Comparison of ENCODE assay signal across 20 cellular contexts in the genomic region with DNA sequence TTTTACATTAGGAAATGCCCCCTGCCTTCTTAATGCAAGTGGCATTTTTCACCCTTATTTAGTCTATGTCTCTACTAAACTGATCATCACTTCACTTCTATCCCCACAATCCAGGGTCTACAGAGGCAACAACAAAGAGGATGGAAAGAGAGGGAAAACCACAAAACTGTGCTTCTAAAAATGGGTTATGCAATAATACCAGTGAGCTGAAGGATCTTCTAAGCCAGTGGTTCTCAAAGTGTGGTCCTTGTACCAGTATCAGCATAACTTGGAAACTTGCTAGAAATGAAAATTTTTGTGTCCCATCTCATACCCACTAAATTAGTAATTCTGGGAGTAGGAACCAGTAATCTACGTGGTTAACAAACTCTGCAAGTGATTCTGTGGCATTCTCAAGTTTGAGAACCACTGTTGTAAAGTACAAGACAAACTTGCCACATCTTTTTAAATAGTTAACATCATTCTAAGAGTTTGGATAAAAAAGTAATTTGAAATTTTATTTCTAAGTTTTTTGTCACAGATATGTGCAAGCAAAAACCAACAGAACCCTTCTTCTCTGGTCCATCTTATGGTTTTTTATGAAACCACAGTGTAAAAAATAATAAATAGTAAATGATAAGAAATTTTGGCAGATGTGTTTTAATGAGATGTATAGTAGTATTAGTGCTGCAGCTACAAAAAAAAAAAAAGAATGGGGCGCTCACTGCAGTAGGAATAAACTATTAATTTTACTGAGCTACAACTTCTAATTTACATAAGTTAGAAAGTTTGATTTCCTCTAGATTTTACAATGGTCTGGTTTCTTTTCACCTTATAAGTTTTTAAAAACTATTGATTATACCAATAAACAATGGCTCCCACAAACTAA. TPM values are rescaled to one million over a fixed set of nuclear protein-coding genes. Genes with fewer than 3 reads are reported as not detected.
DNase-seq lines count a peak whose midpoint lies in the region; ATAC-seq and TF ChIP-seq lines count a peak whose summit lies in the region.
"Had no signal": no experiment of that assay in that cellular context is flagged by ENCODE, and none has a peak within 500 bp of the region (broad histone marks: within the 10 kb centered on the region; RNA-seq: fewer than 3 reads in every experiment).

No MANE protein-coding gene starts in this region.

- H2AK5ac ChIP-seq in mesendoderm (ENCODE audit: low read length), result no peak overlapping the region

- no peaks in the 10 kb centered on the region for H3K36me3 ChIP-seq in mesendoderm (ENCODE audit: control insufficient read depth, insufficient read depth, low read length)

- peaks cover 2% of the 10 kb centered on the region for H3K79me2 ChIP-seq in mesendoderm (ENCODE audit: control insufficient read depth, insufficient read depth, low read length)

- peaks cover 4% of the 10 kb centered on the region for H3K4me1 ChIP-seq in mesendoderm (ENCODE audit: control insufficient read depth, low read depth, low read length)
- H3K4me1 ChIP-seq: suprapubic skin had no signal

- no peaks in the 10 kb centered on the region for H3K27me3 Mint-ChIP-seq in activated CD8-positive, alpha-beta T cell treated with anti-CD3 and anti-CD28 coated beads, Interleukin-2, amount 10 ng/mL, durations not matched to agents 7 days and 5 days (ENCODE audit: low read depth)
- H3K27me3 Mint-ChIP-seq in activated CD8-positive, alpha-beta T cell treated with anti-CD3 and anti-CD28 coated beads for 36 hours, result no peaks in the 10 kb centered on the region
- H3K27me3 Mint-ChIP-seq in activated T-helper 1 cell treated with anti-CD3 and anti-CD28 coated beads, Interleukin-12 subunit alpha, Interleukin-12 subunit beta, Interleukin-2, Interleukin-4 antibody, amounts not matched to agents 30 ng/mL and 10 ng/mL and 1 ng/mL, durations not matched to agents 14 hours and 24 hours and 36 hours (ENCODE audit: insufficient read depth), result no peaks in the 10 kb centered on the region
- no peaks in the 10 kb centered on the region for H3K27me3 Mint-ChIP-seq in activated CD4-positive, alpha-beta memory T cell treated with anti-CD3 and anti-CD28 coated beads, Interleukin-2, amount 10 ng/mL, durations not matched to agents 7 days and 5 days
- no peaks in the 10 kb centered on the region for H3K27me3 Mint-ChIP-seq in naive thymus-derived CD8-positive, alpha-beta T cell
- H3K27me3 Mint-ChIP-seq: activated CD4-positive, alpha-beta T cell treated with anti-CD3 and anti-CD28 coated beads, Interleukin-2, amount 10 ng/mL, durations not matched to agents 7 days and 5 days; naive thymus-derived CD4-positive, alpha-beta T cell had no signal

- H3K4ac ChIP-seq in mesendoderm (ENCODE audit: low read depth, low read length), result no peak overlapping the region

- no peak for DNase-seq in activated CD8-positive, alpha-beta T cell treated with anti-CD3 and anti-CD28 coated beads, Interleukin-2, amount 10 ng/mL, durations not matched to agents 7 days and 5 days
- no peak for DNase-seq in activated CD8-positive, alpha-beta T cell treated with anti-CD3 and anti-CD28 coated beads for 36 hours
- DNase-seq in KBM-7 (peak; percentile 26), mesendoderm (no peak)
- DNase-seq in activated T-helper 1 cell treated with anti-CD3 and anti-CD28 coated beads, Interleukin-12 subunit alpha, Interleukin-12 subunit beta, Interleukin-2, Interleukin-4 antibody, amounts not matched to agents 30 ng/mL and 10 ng/mL and 1 ng/mL, durations not matched to agents 14 hours and 24 hours and 36 hours (ENCODE audit: low spot score), result no peak
- no peak for DNase-seq in activated CD4-positive, alpha-beta memory T cell treated with anti-CD3 and anti-CD28 coated beads, Interleukin-2, amount 10 ng/mL, durations not matched to agents 7 days and 5 days
- no peak for DNase-seq in naive thymus-derived CD8-positive, alpha-beta T cell
- DNase-seq: activated CD4-positive, alpha-beta T cell treated with anti-CD3 and anti-CD28 coated beads, Interleukin-2, amount 10 ng/mL, durations not matched to agents 7 days and 5 days; activated CD8-positive, alpha-beta memory T cell treated with anti-CD3 and anti-CD28 coated beads, Interleukin-2, amount 50 U/mL, for 48 hours; activated naive CD4-positive, alpha-beta T cell treated with Interleukin-2 at 50 U/mL for 16 hours; aorta; DMS 273 treated with DMSO at 0.1 percent for 48 hours; effector CD4-positive, alpha-beta T cell; erythroblast; kidney glomerular epithelial cell; naive thymus-derived CD4-positive, alpha-beta T cell; NCI-H69 had no signal

- H3K4me3 Mint-ChIP-seq in activated CD8-positive, alpha-beta T cell treated with anti-CD3 and anti-CD28 coated beads, Interleukin-2, amount 10 ng/mL, durations not matched to agents 7 days and 5 days, result no peak overlapping the region
- H3K4me3 Mint-ChIP-seq in activated CD8-positive, alpha-beta T cell treated with anti-CD3 and anti-CD28 coated beads for 36 hours, result no peak overlapping the region
- H3K4me3 Mint-ChIP-seq in activated T-helper 1 cell treated with anti-CD3 and anti-CD28 coated beads, Interleukin-12 subunit alpha, Interleukin-12 subunit beta, Interleukin-2, Interleukin-4 antibody, amounts not matched to agents 30 ng/mL and 10 ng/mL and 1 ng/mL, durations not matched to agents 14 hours and 24 hours and 36 hours, result no peak overlapping the region
- H3K4me3 Mint-ChIP-seq in activated CD4-positive, alpha-beta memory T cell treated with anti-CD3 and anti-CD28 coated beads, Interleukin-2, amount 10 ng/mL, durations not matched to agents 7 days and 5 days, result no peak overlapping the region
- H3K4me3 Mint-ChIP-seq in naive thymus-derived CD8-positive, alpha-beta T cell, result no peak overlapping the region
- H3K4me3 Mint-ChIP-seq: activated CD4-positive, alpha-beta T cell treated with anti-CD3 and anti-CD28 coated beads, Interleukin-2, amount 10 ng/mL, durations not matched to agents 7 days and 5 days had no signal

- no peak overlapping the region for H3K18ac ChIP-seq in mesendoderm (ENCODE audit: low read length)

- H3K9ac ChIP-seq in mesendoderm (ENCODE audit: low read length), result no peak overlapping the region

- POLR2A ChIA-PET in activated CD8-positive, alpha-beta T cell treated with anti-CD3 and anti-CD28 coated beads, Interleukin-2, amount 10 ng/mL, durations not matched to agents 7 days and 5 days (lab: Charles Lee), result interaction anchor here (1.0 kb wide), 1 partner anchor 17 kb away, joined by 4 read pairs; the partner anchor contains the start of gene CDC27
- POLR2A ChIA-PET in activated CD8-positive, alpha-beta T cell treated with anti-CD3 and anti-CD28 coated beads for 36 hours (lab: Charles Lee), result no interaction called here
- POLR2A ChIA-PET in activated CD4-positive, alpha-beta memory T cell treated with anti-CD3 and anti-CD28 coated beads, Interleukin-2, amount 10 ng/mL, durations not matched to agents 7 days and 5 days (lab: Charles Lee), result interaction anchor here (1.4 kb wide), 1 partner anchor 32 kb away, joined by 3 read pairs; no protein-coding TSS in a partner anchor
- POLR2A ChIA-PET in naive thymus-derived CD8-positive, alpha-beta T cell (lab: Charles Lee), result no interaction called here

- H3K9me3 Mint-ChIP-seq in activated CD8-positive, alpha-beta T cell treated with anti-CD3 and anti-CD28 coated beads, Interleukin-2, amount 10 ng/mL, durations not matched to agents 7 days and 5 days (ENCODE audit: insufficient read depth), result no peaks in the 10 kb centered on the region
- no peaks in the 10 kb centered on the region for H3K9me3 Mint-ChIP-seq in activated CD8-positive, alpha-beta T cell treated with anti-CD3 and anti-CD28 coated beads for 36 hours
- H3K9me3 Mint-ChIP-seq in activated T-helper 1 cell treated with anti-CD3 and anti-CD28 coated beads, Interleukin-12 subunit alpha, Interleukin-12 subunit beta, Interleukin-2, Interleukin-4 antibody, amounts not matched to agents 30 ng/mL and 10 ng/mL and 1 ng/mL, durations not matched to agents 14 hours and 24 hours and 36 hours, result no peaks in the 10 kb centered on the region
- H3K9me3 Mint-ChIP-seq in activated CD4-positive, alpha-beta memory T cell treated with anti-CD3 and anti-CD28 coated beads, Interleukin-2, amount 10 ng/mL, durations not matched to agents 7 days and 5 days, result no peaks in the 10 kb centered on the region
- no peaks in the 10 kb centered on the region for H3K9me3 Mint-ChIP-seq in naive thymus-derived CD8-positive, alpha-beta T cell
- H3K9me3 Mint-ChIP-seq: activated CD4-positive, alpha-beta T cell treated with anti-CD3 and anti-CD28 coated beads, Interleukin-2, amount 10 ng/mL, durations not matched to agents 7 days and 5 days; naive thymus-derived CD4-positive, alpha-beta T cell had no signal

- in situ Hi-C loops in KBM-7 (cut with MboI; ENCODE audit: low pct_unique_long_range_greater_than_20kb, low sequenced_read_pairs), result no loop called here

- H3K4me1 Mint-ChIP-seq in activated CD8-positive, alpha-beta T cell treated with anti-CD3 and anti-CD28 coated beads, Interleukin-2, amount 10 ng/mL, durations not matched to agents 7 days and 5 days (ENCODE audit: low read depth), result peaks cover 36% of the 10 kb centered on the region
- H3K4me1 Mint-ChIP-seq in activated CD8-positive, alpha-beta T cell treated with anti-CD3 and anti-CD28 coated beads for 36 hours (ENCODE audit: low read depth), result peaks cover 28% of the 10 kb centered on the region
- H3K4me1 Mint-ChIP-seq in activated T-helper 1 cell treated with anti-CD3 and anti-CD28 coated beads, Interleukin-12 subunit alpha, Interleukin-12 subunit beta, Interleukin-2, Interleukin-4 antibody, amounts not matched to agents 30 ng/mL and 10 ng/mL and 1 ng/mL, durations not matched to agents 14 hours and 24 hours and 36 hours (ENCODE audit: low read depth), result peaks cover 31% of the 10 kb centered on the region
- H3K4me1 Mint-ChIP-seq in activated CD4-positive, alpha-beta memory T cell treated with anti-CD3 and anti-CD28 coated beads, Interleukin-2, amount 10 ng/mL, durations not matched to agents 7 days and 5 days, result peaks cover 35% of the 10 kb centered on the region
- peaks cover 8 to 54% (median 35%) of the 10 kb centered on the region in 4 donors for H3K4me1 Mint-ChIP-seq in naive thymus-derived CD8-positive, alpha-beta T cell

- H2BK5ac ChIP-seq in mesendoderm (ENCODE audit: low read length), result no peak overlapping the region

- H3K23ac ChIP-seq in mesendoderm (ENCODE audit: low read length), result no peak overlapping the region

- H3K27ac ChIP-seq in mesendoderm (ENCODE audit: low read depth, low read length), result no peak overlapping the region
- H3K27ac ChIP-seq: suprapubic skin had no signal

- H3K4me3 ChIP-seq in mesendoderm (ENCODE audit: low read length), result no peak overlapping the region
- H3K4me3 ChIP-seq: suprapubic skin had no signal

- H3K36me3 Mint-ChIP-seq in activated CD8-positive, alpha-beta T cell treated with anti-CD3 and anti-CD28 coated beads, Interleukin-2, amount 10 ng/mL, durations not matched to agents 7 days and 5 days (ENCODE audit: low read depth), result peaks cover 55% of the 10 kb centered on the region
- peaks cover 19% of the 10 kb centered on the region for H3K36me3 Mint-ChIP-seq in activated CD8-positive, alpha-beta T cell treated with anti-CD3 and anti-CD28 coated beads for 36 hours (ENCODE audit: low read depth)
- H3K36me3 Mint-ChIP-seq in activated T-helper 1 cell treated with anti-CD3 and anti-CD28 coated beads, Interleukin-12 subunit alpha, Interleukin-12 subunit beta, Interleukin-2, Interleukin-4 antibody, amounts not matched to agents 30 ng/mL and 10 ng/mL and 1 ng/mL, durations not matched to agents 14 hours and 24 hours and 36 hours (ENCODE audit: low read depth), result peaks cover 28% of the 10 kb centered on the region
- peaks cover 67% of the 10 kb centered on the region for H3K36me3 Mint-ChIP-seq in activated CD4-positive, alpha-beta memory T cell treated with anti-CD3 and anti-CD28 coated beads, Interleukin-2, amount 10 ng/mL, durations not matched to agents 7 days and 5 days (ENCODE audit: low read depth)
- H3K36me3 Mint-ChIP-seq in naive thymus-derived CD8-positive, alpha-beta T cell, result peaks cover 4 to 75% (median 14%) of the 10 kb centered on the region in 3 donors

- no CpG with 5 or more reads among the region's 2 CpGs for WGBS in mesendoderm (ENCODE audit: extremely low coverage, insufficient coverage, low lambda C conversion rate)

- peak overlapping the region; percentile 18 for H3K56ac ChIP-seq in mesendoderm (ENCODE audit: low read length)

- no peak overlapping the region for H4K5ac ChIP-seq in mesendoderm (ENCODE audit: low read length)

- TF ChIP-seq CTCF in activated CD8-positive, alpha-beta T cell treated with anti-CD3 and anti-CD28 coated beads for 36 hours (IDR thresholded peaks at IDR 0.05), result no peak

- no peak overlapping the region for H2BK120ac ChIP-seq in mesendoderm (ENCODE audit: low read depth, low read length)

- no peak overlapping the region for H4K8ac ChIP-seq in mesendoderm (ENCODE audit: low read depth, low read length)

- CTCF ChIA-PET in activated CD8-positive, alpha-beta T cell treated with anti-CD3 and anti-CD28 coated beads, Interleukin-2, amount 10 ng/mL, durations not matched to agents 7 days and 5 days (lab: Charles Lee), result interaction anchor here (1.0 to 2.3 kb wide), 2 partner anchors 10 to 143 kb away, joined by 3 to 6 read pairs; no protein-coding TSS in a partner anchor
- CTCF ChIA-PET in activated CD8-positive, alpha-beta T cell treated with anti-CD3 and anti-CD28 coated beads for 36 hours (lab: Charles Lee), result interaction anchor here (0.8 to 1.3 kb wide), 2 partner anchors 12 to 142 kb away, joined by 3 read pairs; no protein-coding TSS in a partner anchor
- CTCF ChIA-PET in activated CD4-positive, alpha-beta memory T cell treated with anti-CD3 and anti-CD28 coated beads, Interleukin-2, amount 10 ng/mL, durations not matched to agents 7 days and 5 days (lab: Charles Lee), result no interaction called here

- intact Hi-C loops in activated CD8-positive, alpha-beta T cell treated with anti-CD3 and anti-CD28 coated beads for 36 hours (cut with micrococcal nuclease), result no loop called here
- intact Hi-C loops in activated T-helper 1 cell treated with anti-CD3 and anti-CD28 coated beads, Interleukin-12 subunit alpha, Interleukin-12 subunit beta, Interleukin-2, Interleukin-4 antibody, amounts not matched to agents 30 ng/mL and 10 ng/mL and 1 ng/mL, durations not matched to agents 14 hours and 24 hours and 36 hours (cut with micrococcal nuclease), result no loop called here

- peak overlapping the region; percentile 26 for H3K27ac Mint-ChIP-seq in activated CD8-positive, alpha-beta T cell treated with anti-CD3 and anti-CD28 coated beads, Interleukin-2, amount 10 ng/mL, durations not matched to agents 7 days and 5 days
- H3K27ac Mint-ChIP-seq in activated CD8-positive, alpha-beta T cell treated with anti-CD3 and anti-CD28 coated beads for 36 hours, result no peak overlapping the region
- peak overlapping the region; percentile 19 for H3K27ac Mint-ChIP-seq in activated T-helper 1 cell treated with anti-CD3 and anti-CD28 coated beads, Interleukin-12 subunit alpha, Interleukin-12 subunit beta, Interleukin-2, Interleukin-4 antibody, amounts not matched to agents 30 ng/mL and 10 ng/mL and 1 ng/mL, durations not matched to agents 14 hours and 24 hours and 36 hours
- no peak overlapping the region for H3K27ac Mint-ChIP-seq in activated CD4-positive, alpha-beta memory T cell treated with anti-CD3 and anti-CD28 coated beads, Interleukin-2, amount 10 ng/mL, durations not matched to agents 7 days and 5 days
- H3K27ac Mint-ChIP-seq in naive thymus-derived CD8-positive, alpha-beta T cell, result peak overlapping the region in 2 of 10 donors; percentile 29 to 91
- H3K27ac Mint-ChIP-seq: activated CD4-positive, alpha-beta T cell treated with anti-CD3 and anti-CD28 coated beads, Interleukin-2, amount 10 ng/mL, durations not matched to agents 7 days and 5 days; naive thymus-derived CD4-positive, alpha-beta T cell had no signal

- H3K27me3 ChIP-seq in mesendoderm (ENCODE audit: insufficient read depth, low read length, poor library complexity), result no peaks in the 10 kb centered on the region
- H3K27me3 ChIP-seq: suprapubic skin had no signal

- no peak for ATAC-seq in activated CD8-positive, alpha-beta T cell treated with anti-CD3 and anti-CD28 coated beads, Interleukin-2, amount 10 ng/mL, durations not matched to agents 7 days and 5 days
- no peak for ATAC-seq in activated CD8-positive, alpha-beta T cell treated with anti-CD3 and anti-CD28 coated beads for 36 hours
- ATAC-seq in naive thymus-derived CD8-positive, alpha-beta T cell, result no peak
- ATAC-seq in HG03520 (IDR thresholded peaks at IDR 0.05; ENCODE audit: unreplicated experiment), result no peak
- ATAC-seq: naive thymus-derived CD4-positive, alpha-beta T cell had no signal

- no peak overlapping the region for H3K4me2 ChIP-seq in mesendoderm (ENCODE audit: low read length)

- H3K79me1 ChIP-seq in mesendoderm (ENCODE audit: low read length), result peaks cover 9% of the 10 kb centered on the region

- no peak overlapping the region for H2BK15ac ChIP-seq in mesendoderm (replicated peaks; ENCODE audit: low read depth)

RNA-seq across cellular contexts. Expression of gene CDC27, which starts 16.2 kb away (rescaled TPM):
- total RNA-seq in activated CD8-positive, alpha-beta T cell treated with anti-CD3 and anti-CD28 coated beads, Interleukin-2, amount 10 ng/mL, durations not matched to agents 7 days and 5 days, result 100 to 1,000 TPM; 133 to 138 TPM
- 100 to 1,000 TPM; 103 TPM for total RNA-seq in activated CD8-positive, alpha-beta T cell treated with anti-CD3 and anti-CD28 coated beads for 36 hours
- total RNA-seq in activated T-helper 1 cell treated with anti-CD3 and anti-CD28 coated beads, Interleukin-12 subunit alpha, Interleukin-12 subunit beta, Interleukin-2, Interleukin-4 antibody, amounts not matched to agents 30 ng/mL and 10 ng/mL and 1 ng/mL, durations not matched to agents 14 hours and 24 hours and 36 hours, result 89.7 and 92.0 TPM in 2 replicates
- 48.6 TPM for polyA plus RNA-seq in mesendoderm (2013, experiment 1 of 2)
- 47.5 TPM for polyA plus RNA-seq in mesendoderm (2013, experiment 2 of 2)
- 100 to 1,000 TPM; 138 to 140 TPM for total RNA-seq in activated CD4-positive, alpha-beta memory T cell treated with anti-CD3 and anti-CD28 coated beads, Interleukin-2, amount 10 ng/mL, durations not matched to agents 7 days and 5 days
- total RNA-seq in naive thymus-derived CD8-positive, alpha-beta T cell, result 10 to 100 TPM; 62.2 to 70.7 TPM
- 10 to 100 TPM; 55.8 to 77.0 (median 71.5) TPM for polyA plus RNA-seq in naive thymus-derived CD8-positive, alpha-beta T cell

RNA-seq across cellular contexts. Expression of gene MYL4, which starts 36.2 kb away (rescaled TPM):
- not detected for total RNA-seq in activated CD8-positive, alpha-beta T cell treated with anti-CD3 and anti-CD28 coated beads, Interleukin-2, amount 10 ng/mL, durations not matched to agents 7 days and 5 days
- not detected for total RNA-seq in activated CD8-positive, alpha-beta T cell treated with anti-CD3 and anti-CD28 coated beads for 36 hours
- not detected in 2 replicates for total RNA-seq in activated T-helper 1 cell treated with anti-CD3 and anti-CD28 coated beads, Interleukin-12 subunit alpha, Interleukin-12 subunit beta, Interleukin-2, Interleukin-4 antibody, amounts not matched to agents 30 ng/mL and 10 ng/mL and 1 ng/mL, durations not matched to agents 14 hours and 24 hours and 36 hours
- 1.1 TPM for polyA plus RNA-seq in mesendoderm (2013, experiment 1 of 2)
- 1.1 TPM for polyA plus RNA-seq in mesendoderm (2013, experiment 2 of 2)
- total RNA-seq in activated CD4-positive, alpha-beta memory T cell treated with anti-CD3 and anti-CD28 coated beads, Interleukin-2, amount 10 ng/mL, durations not matched to agents 7 days and 5 days, result not detected
- total RNA-seq in naive thymus-derived CD8-positive, alpha-beta T cell, result not detected
- polyA plus RNA-seq in naive thymus-derived CD8-positive, alpha-beta T cell, result not detected
- total RNA-seq: A172; activated CD4-positive, alpha-beta T cell treated with anti-CD3 and anti-CD28 coated beads, Interleukin-2, amount 10 ng/mL, durations not matched to agents 7 days and 5 days; naive thymus-derived CD4-positive, alpha-beta T cell; suprapubic skin had no signal
- polyA plus RNA-seq: naive thymus-derived CD4-positive, alpha-beta T cell had no signal

Comparison
In these comparisons a context has a peak if more than half of its experiments do, and no peak if none do; other contexts are left out.
1. H3K27ac Mint-ChIP-seq: peak in activated CD8-positive, alpha-beta T cell treated with anti-CD3 and anti-CD28 coated beads, Interleukin-2, amount 10 ng/mL, durations not matched to agents 7 days and 5 days (single experiment) and activated T-helper 1 cell treated with anti-CD3 and anti-CD28 coated beads, Interleukin-12 subunit alpha, Interleukin-12 subunit beta, Interleukin-2, Interleukin-4 antibody, amounts not matched to agents 30 ng/mL and 10 ng/mL and 1 ng/mL, durations not matched to agents 14 hours and 24 hours and 36 hours (single experiment); none in activated CD8-positive, alpha-beta T cell treated with anti-CD3 and anti-CD28 coated beads for 36 hours (single experiment) and activated CD4-positive, alpha-beta memory T cell treated with anti-CD3 and anti-CD28 coated beads, Interleukin-2, amount 10 ng/mL, durations not matched to agents 7 days and 5 days (single experiment).
2. POLR2A ChIA-PET loops: an anchor here in activated CD8-positive, alpha-beta T cell treated with anti-CD3 and anti-CD28 coated beads, Interleukin-2, amount 10 ng/mL, durations not matched to agents 7 days and 5 days (1.0 kb wide) and activated CD4-positive, alpha-beta memory T cell treated with anti-CD3 and anti-CD28 coated beads, Interleukin-2, amount 10 ng/mL, durations not matched to agents 7 days and 5 days (1.4 kb wide); none called in activated CD8-positive, alpha-beta T cell treated with anti-CD3 and anti-CD28 coated beads for 36 hours and naive thymus-derived CD8-positive, alpha-beta T cell.